Comparison of ENCODE assay signal across 1 cellular context in the genomic region with DNA sequence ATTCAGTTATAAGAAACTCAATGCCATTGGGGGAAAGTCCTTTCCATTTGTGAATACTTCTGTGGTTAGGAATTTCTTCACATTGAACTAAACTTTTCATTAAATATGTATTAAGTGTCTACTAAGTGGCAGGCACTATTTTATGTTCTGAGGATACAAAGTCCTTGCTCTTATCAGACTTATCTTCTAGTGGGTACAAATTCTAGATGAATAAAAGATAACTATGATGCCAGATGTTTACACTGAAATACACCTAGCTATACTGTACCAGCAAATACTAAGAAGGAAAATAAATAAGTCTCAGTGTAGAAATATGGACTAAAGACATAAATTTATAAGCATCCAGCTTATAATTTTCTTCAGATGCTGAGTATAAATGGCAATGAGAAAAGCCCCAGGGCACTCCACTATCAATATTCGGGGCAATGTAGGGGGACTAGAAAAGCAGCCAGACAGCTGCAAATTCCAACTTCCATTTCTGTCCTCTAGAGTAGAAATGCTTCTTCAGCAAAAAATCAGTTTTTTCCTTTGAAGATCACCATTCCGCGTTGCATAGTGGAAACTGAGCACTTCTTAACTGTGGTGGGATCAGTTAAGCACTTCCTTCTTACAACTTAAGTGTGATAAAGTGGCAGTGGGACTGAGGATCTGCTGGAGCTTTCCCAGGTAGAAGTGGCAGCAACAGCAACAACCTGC.
A peak's percentile ranks its signal among the peaks of the same experiment; 100 is the strongest.
TF ChIP-seq lines count a peak whose summit lies in the region.

No MANE protein-coding gene starts in this region.

TF ChIP-seq in HepG2, 621 proteins besides CTCF, POLR2A, EP300 and RAD21:
- TF ChIP-seq MAFF (IDR thresholded peaks at IDR 0.05; ENCODE audit: low read depth, low read length) (peak; percentile 92), SP1 (IDR thresholded peaks at IDR 0.05) (no peak), SP1 (CRISPR knock-in tag; IDR thresholded peaks at IDR 0.05) (no peak), MAFK (conservative IDR thresholded peaks at IDR 0.05 in 1 of 2, IDR thresholded peaks at IDR 0.05 in 1 of 2; ENCODE audit: low read length in 2 of 2) (peak; percentile 93), ZBTB38 (CRISPR knock-in tag; IDR thresholded peaks at IDR 0.05) (no peak), ZNF841 (CRISPR knock-in tag; IDR thresholded peaks at IDR 0.05; ENCODE audit: borderline replicate concordance) (no peak), RARG (CRISPR knock-in tag; IDR thresholded peaks at IDR 0.05; ENCODE audit: low read depth) (no peak), NPAS2 (CRISPR knock-in tag; IDR thresholded peaks at IDR 0.05; ENCODE audit: borderline replicate concordance) (no peak)
TF ChIP-seq in HepG2: peak in this region for 2.
